ENCODE assay signal across 10 cellular contexts in the genomic region with DNA sequence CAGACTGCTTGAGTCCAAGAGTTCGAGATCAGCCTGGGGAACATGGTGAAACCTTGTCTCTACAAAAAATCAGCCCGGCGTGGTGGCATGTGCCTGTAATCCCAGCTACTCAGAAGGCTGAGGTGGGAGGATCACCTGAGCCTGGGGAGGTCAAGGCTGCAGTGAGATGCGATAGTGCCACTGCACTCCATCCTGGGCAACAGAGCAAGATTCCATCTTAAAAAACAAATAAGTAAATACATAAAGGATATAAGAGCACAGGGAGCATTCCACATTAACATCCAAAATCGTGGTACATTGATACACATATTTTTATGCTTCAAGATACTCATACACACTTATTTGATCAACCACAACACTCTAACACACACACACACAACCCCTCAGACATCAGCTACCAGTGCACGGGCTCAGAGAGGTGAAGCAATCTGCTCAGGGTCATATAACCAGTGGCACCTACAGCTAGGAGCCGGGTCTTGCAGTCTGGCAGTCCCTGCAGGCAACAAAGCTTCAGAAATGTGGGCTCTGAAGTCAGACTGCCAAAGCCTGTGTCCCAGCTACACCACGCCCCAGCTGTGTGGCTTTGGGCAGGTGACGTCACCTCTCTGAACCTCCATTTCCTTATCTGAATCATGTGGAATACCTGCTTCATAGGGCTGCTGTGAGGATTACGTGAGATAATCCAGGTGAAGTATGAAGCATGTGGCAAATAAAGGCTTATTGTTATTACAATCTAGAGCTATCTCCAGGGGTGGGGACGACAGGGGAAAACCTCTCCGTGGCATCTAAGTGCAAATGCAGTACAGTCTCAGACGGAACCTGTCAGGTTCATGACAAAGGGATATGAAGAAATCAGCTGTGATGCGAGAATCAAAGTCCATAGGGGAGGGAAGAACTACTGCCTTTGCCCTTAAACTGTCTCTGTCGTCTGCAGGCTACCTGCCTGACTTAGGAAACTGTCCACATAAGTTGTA. TPM values are rescaled to one million over a fixed set of nuclear protein-coding genes. Genes with fewer than 3 reads are reported as not detected.
DNase-seq lines count a peak whose midpoint lies in the region; ATAC-seq, FAIRE-seq and TF ChIP-seq lines count a peak whose summit lies in the region.
"Had no signal": no experiment of that assay in that cellular context is flagged by ENCODE, and none has a peak within 500 bp of the region (broad histone marks: within the 10 kb centered on the region; RNA-seq: fewer than 3 reads in every experiment).

No MANE protein-coding gene starts in this region.

- H3K27ac ChIP-seq in gastrocnemius medialis: no peak overlapping the region
- H3K27ac ChIP-seq: tibial artery had no signal

- H3K4me1 ChIP-seq in gastrocnemius medialis: peaks cover 0 to 5% of the 10 kb centered on the region in 2 donors

- in situ Hi-C loops in gastrocnemius medialis (cut with MboI; ENCODE audit: low sequenced_read_pairs in 4 of 4): no loop called here

- no peak for FAIRE-seq in urothelium cell line (lab: Jason Lieb, UNC)

- peak overlapping the region; percentile 42 for H3K27ac Mint-ChIP-seq in activated T-helper 1 cell treated with anti-CD3 and anti-CD28 coated beads, Interleukin-12 subunit alpha, Interleukin-12 subunit beta, Interleukin-2, Interleukin-4 antibody, amounts not matched to agents 30 ng/mL and 10 ng/mL and 1 ng/mL, durations not matched to agents 14 hours and 24 hours and 36 hours

- ATAC-seq in gastrocnemius medialis (no peak), GM18870 (IDR thresholded peaks at IDR 0.05; ENCODE audit: unreplicated experiment) (no peak)

- H3K4me1 Mint-ChIP-seq in activated T-helper 1 cell treated with anti-CD3 and anti-CD28 coated beads, Interleukin-12 subunit alpha, Interleukin-12 subunit beta, Interleukin-2, Interleukin-4 antibody, amounts not matched to agents 30 ng/mL and 10 ng/mL and 1 ng/mL, durations not matched to agents 14 hours and 24 hours and 36 hours (ENCODE audit: low read depth): peaks cover 54% of the 10 kb centered on the region

- no peak for TF ChIP-seq CTCF in gastrocnemius medialis (IDR thresholded peaks at IDR 0.05 in 4 of 5, conservative IDR thresholded peaks at IDR 0.05 in 1 of 5)

- peaks cover 3% of the 10 kb centered on the region for H3K36me3 Mint-ChIP-seq in activated T-helper 1 cell treated with anti-CD3 and anti-CD28 coated beads, Interleukin-12 subunit alpha, Interleukin-12 subunit beta, Interleukin-2, Interleukin-4 antibody, amounts not matched to agents 30 ng/mL and 10 ng/mL and 1 ng/mL, durations not matched to agents 14 hours and 24 hours and 36 hours (ENCODE audit: low read depth)

- H3K36me3 ChIP-seq in gastrocnemius medialis: no peaks in the 10 kb centered on the region
- H3K36me3 ChIP-seq: tibial artery had no signal

- H3K27me3 Mint-ChIP-seq in activated T-helper 1 cell treated with anti-CD3 and anti-CD28 coated beads, Interleukin-12 subunit alpha, Interleukin-12 subunit beta, Interleukin-2, Interleukin-4 antibody, amounts not matched to agents 30 ng/mL and 10 ng/mL and 1 ng/mL, durations not matched to agents 14 hours and 24 hours and 36 hours (ENCODE audit: insufficient read depth): peaks cover 23% of the 10 kb centered on the region

- no peaks in the 10 kb centered on the region for H3K9me3 ChIP-seq in gastrocnemius medialis
- H3K9me3 ChIP-seq: tibial artery had no signal

- H3K27me3 ChIP-seq in gastrocnemius medialis: peaks cover 35 to 39% (median 38%) of the 10 kb centered on the region in 3 donors

- no peak overlapping the region for H3K4me3 ChIP-seq in gastrocnemius medialis
- H3K4me3 ChIP-seq: tibial artery had no signal

- intact Hi-C loops in activated T-helper 1 cell treated with anti-CD3 and anti-CD28 coated beads, Interleukin-12 subunit alpha, Interleukin-12 subunit beta, Interleukin-2, Interleukin-4 antibody, amounts not matched to agents 30 ng/mL and 10 ng/mL and 1 ng/mL, durations not matched to agents 14 hours and 24 hours and 36 hours (cut with micrococcal nuclease): no loop called here
- intact Hi-C loops in gastrocnemius medialis (cut with DNase I; ENCODE audit: low total_unique reads): no loop called here

- no peak for TF ChIP-seq POLR2A in gastrocnemius medialis (IDR thresholded peaks at IDR 0.05)

- DNase-seq in NCI-H2171 treated with DMSO at 0.1 percent for 48 hours (lab: John Stamatoyannopoulos, UW): peak; percentile 38
- no peak for DNase-seq in NCI-H2171 (lab: John Stamatoyannopoulos, UW)
- peak; percentile 69 for DNase-seq in activated T-helper 1 cell treated with anti-CD3 and anti-CD28 coated beads, Interleukin-12 subunit alpha, Interleukin-12 subunit beta, Interleukin-2, Interleukin-4 antibody, amounts not matched to agents 30 ng/mL and 10 ng/mL and 1 ng/mL, durations not matched to agents 14 hours and 24 hours and 36 hours (ENCODE audit: low spot score)
- peak; percentile 79 for DNase-seq in mucosa of gallbladder (ENCODE audit: low spot score)
- DNase-seq in urothelium cell line (ENCODE audit: low spot score): peak; percentile 42
- DNase-seq in NCI-H2081 treated with DMSO at 0.1 percent for 48 hours (lab: John Stamatoyannopoulos, UW): no peak
- no peak for DNase-seq in gastrocnemius medialis
- DNase-seq: tibial artery had no signal

- no peaks in the 10 kb centered on the region for H3K9me3 Mint-ChIP-seq in activated T-helper 1 cell treated with anti-CD3 and anti-CD28 coated beads, Interleukin-12 subunit alpha, Interleukin-12 subunit beta, Interleukin-2, Interleukin-4 antibody, amounts not matched to agents 30 ng/mL and 10 ng/mL and 1 ng/mL, durations not matched to agents 14 hours and 24 hours and 36 hours

- peak overlapping the region; percentile 55 for H3K4me3 Mint-ChIP-seq in activated T-helper 1 cell treated with anti-CD3 and anti-CD28 coated beads, Interleukin-12 subunit alpha, Interleukin-12 subunit beta, Interleukin-2, Interleukin-4 antibody, amounts not matched to agents 30 ng/mL and 10 ng/mL and 1 ng/mL, durations not matched to agents 14 hours and 24 hours and 36 hours

RNA-seq across cellular contexts. Expression of a gene that starts 4.8 kb away (rescaled TPM):
- total RNA-seq in activated T-helper 1 cell treated with anti-CD3 and anti-CD28 coated beads, Interleukin-12 subunit alpha, Interleukin-12 subunit beta, Interleukin-2, Interleukin-4 antibody, amounts not matched to agents 30 ng/mL and 10 ng/mL and 1 ng/mL, durations not matched to agents 14 hours and 24 hours and 36 hours: 0.83 and 1.9 TPM in 2 replicates
- total RNA-seq in mucosa of gallbladder (25.5 TPM), gastrocnemius medialis (not detected)

RNA-seq across cellular contexts. Expression of a gene that starts 13.9 kb away (rescaled TPM):
- total RNA-seq in activated T-helper 1 cell treated with anti-CD3 and anti-CD28 coated beads, Interleukin-12 subunit alpha, Interleukin-12 subunit beta, Interleukin-2, Interleukin-4 antibody, amounts not matched to agents 30 ng/mL and 10 ng/mL and 1 ng/mL, durations not matched to agents 14 hours and 24 hours and 36 hours: not detected in 2 replicates
- 2.9 TPM for total RNA-seq in mucosa of gallbladder
- not detected for total RNA-seq in gastrocnemius medialis
- total RNA-seq: T-helper 1 cell treated with Interleukin-12 subunit alpha and Interleukin-12 subunit beta and Interleukin-4 antibody, amounts not matched to agents 30 ng/mL and 1 ng/mL, for 36 hours had no signal

RNA-seq across cellular contexts. Expression of a gene that starts 40.9 kb away (rescaled TPM):
- total RNA-seq in activated T-helper 1 cell treated with anti-CD3 and anti-CD28 coated beads, Interleukin-12 subunit alpha, Interleukin-12 subunit beta, Interleukin-2, Interleukin-4 antibody, amounts not matched to agents 30 ng/mL and 10 ng/mL and 1 ng/mL, durations not matched to agents 14 hours and 24 hours and 36 hours: 394 and 411 TPM in 2 replicates
- total RNA-seq in mucosa of gallbladder (21.1 TPM), gastrocnemius medialis (1 to 10 TPM in 2 of 4 donors, not detected in 2; 1.4 to 2.8 TPM)

RNA-seq across cellular contexts. Expression of a gene that starts 51.9 kb away (rescaled TPM):
- not detected in 2 replicates for total RNA-seq in activated T-helper 1 cell treated with anti-CD3 and anti-CD28 coated beads, Interleukin-12 subunit alpha, Interleukin-12 subunit beta, Interleukin-2, Interleukin-4 antibody, amounts not matched to agents 30 ng/mL and 10 ng/mL and 1 ng/mL, durations not matched to agents 14 hours and 24 hours and 36 hours
- total RNA-seq in mucosa of gallbladder (1.4 TPM), gastrocnemius medialis (not detected)
- total RNA-seq: T-helper 1 cell treated with Interleukin-12 subunit alpha and Interleukin-12 subunit beta and Interleukin-4 antibody, amounts not matched to agents 30 ng/mL and 1 ng/mL, for 36 hours had no signal

RNA-seq across cellular contexts. Expression of a gene that starts 52.3 kb away (rescaled TPM):
- total RNA-seq in activated T-helper 1 cell treated with anti-CD3 and anti-CD28 coated beads, Interleukin-12 subunit alpha, Interleukin-12 subunit beta, Interleukin-2, Interleukin-4 antibody, amounts not matched to agents 30 ng/mL and 10 ng/mL and 1 ng/mL, durations not matched to agents 14 hours and 24 hours and 36 hours: 14.8 and 22.1 TPM in 2 replicates
- total RNA-seq in mucosa of gallbladder: 21.3 TPM
- total RNA-seq in gastrocnemius medialis: 1 to 10 TPM; 2.7 to 3.8 (median 3.4) TPM

Comparison
In these comparisons a context has a peak if more than half of its experiments do, and no peak if none do; other contexts are left out.
1. DNase-seq: peak in NCI-H2171 treated with DMSO at 0.1 percent for 48 hours (single experiment), activated T-helper 1 cell treated with anti-CD3 and anti-CD28 coated beads, Interleukin-12 subunit alpha, Interleukin-12 subunit beta, Interleukin-2, Interleukin-4 antibody, amounts not matched to agents 30 ng/mL and 10 ng/mL and 1 ng/mL, durations not matched to agents 14 hours and 24 hours and 36 hours (single experiment), mucosa of gallbladder (single experiment) and urothelium cell line (single experiment); none in NCI-H2171 (single experiment), NCI-H2081 treated with DMSO at 0.1 percent for 48 hours (single experiment) and gastrocnemius medialis (0 of 2).
2. RNA of a gene that starts 40.9 kb away (total RNA-seq): 394 to 411 TPM in activated T-helper 1 cell treated with anti-CD3 and anti-CD28 coated beads, Interleukin-12 subunit alpha, Interleukin-12 subunit beta, Interleukin-2, Interleukin-4 antibody, amounts not matched to agents 30 ng/mL and 10 ng/mL and 1 ng/mL, durations not matched to agents 14 hours and 24 hours and 36 hours; 21.1 TPM in mucosa of gallbladder (single experiment) and 1.4 to 2.8 TPM in gastrocnemius medialis; every median in the first group is over 10 times any median in the second.